ENCODE assay signal across 8 cellular contexts in the genomic region with DNA sequence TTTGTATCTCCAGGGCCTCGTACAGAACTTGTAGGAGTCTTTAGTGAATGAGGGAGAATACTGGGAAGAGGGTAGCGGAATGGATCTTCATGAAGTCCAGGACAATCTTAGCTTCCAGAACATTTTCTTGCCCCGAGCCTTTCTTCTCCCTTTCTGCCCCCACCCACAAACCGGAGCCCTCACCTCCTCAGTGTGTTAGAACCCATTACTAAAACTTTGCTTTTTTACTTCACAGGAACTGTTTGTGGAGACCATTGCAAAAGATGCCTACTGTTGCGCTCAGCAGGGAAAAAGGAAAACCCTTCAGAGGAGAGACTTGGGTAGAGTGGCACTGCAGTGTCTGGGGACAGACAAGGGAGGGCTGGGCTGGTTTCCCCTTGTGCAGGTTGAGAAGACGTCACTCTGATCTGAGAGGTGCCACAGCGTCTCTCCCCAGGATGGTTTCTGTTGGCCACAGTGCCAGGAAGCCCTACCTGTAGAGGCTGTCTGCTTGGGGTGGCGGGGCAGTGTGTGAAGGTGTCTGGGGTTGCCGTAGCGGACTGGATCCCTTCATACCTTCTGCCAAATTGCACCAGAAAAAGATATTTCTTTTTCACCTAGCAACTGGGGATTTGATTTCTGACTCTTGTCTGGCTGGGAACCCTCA. TPM values are rescaled to one million over a fixed set of nuclear protein-coding genes. Genes with fewer than 3 reads are reported as not detected.
A peak's percentile ranks its signal among the peaks of the same experiment; 100 is the strongest.
DNase-seq lines count a peak whose midpoint lies in the region; ATAC-seq and TF ChIP-seq lines count a peak whose summit lies in the region.

No MANE protein-coding gene starts in this region.

- no peaks in the 10 kb centered on the region for H3K9me3 Mint-ChIP-seq in activated naive CD4-positive, alpha-beta T cell treated with anti-CD3 and anti-CD28 coated beads for 36 hours
- peaks cover 1% of the 10 kb centered on the region for H3K9me3 Mint-ChIP-seq in activated naive CD8-positive, alpha-beta T cell treated with anti-CD3 and anti-CD28 coated beads, Interleukin-2, amount 10 ng/mL, durations not matched to agents 7 days and 5 days

- H3K36me3 ChIP-seq in left lung: peaks cover 0 to 8% of the 10 kb centered on the region in 2 donors
- peaks cover 0 to 7% (median 5%) of the 10 kb centered on the region in 3 donors for H3K36me3 ChIP-seq in tibial artery

- peak; percentile 15 for DNase-seq in activated naive CD4-positive, alpha-beta T cell treated with anti-CD3 and anti-CD28 coated beads for 36 hours
- DNase-seq in activated naive CD4-positive, alpha-beta T cell treated with anti-CD3 and anti-CD28 coated beads, Interleukin-2, amount 50 U/mL, for 16 hours: no peak
- DNase-seq in activated naive CD8-positive, alpha-beta T cell treated with anti-CD3 and anti-CD28 coated beads, Interleukin-2, amount 10 ng/mL, durations not matched to agents 7 days and 5 days: peak; percentile 32
- DNase-seq in left lung (peak in 1 of 2 donors; percentile 24), tibial artery (no peak), middle frontal gyrus (ENCODE audit: extremely low spot score, low spot score) (no peak), COLO829 (ENCODE audit: low spot score) (no peak), NCI-H446 (lab: John Stamatoyannopoulos, UW) (no peak)

- H3K4me1 Mint-ChIP-seq in activated naive CD4-positive, alpha-beta T cell treated with anti-CD3 and anti-CD28 coated beads for 36 hours (ENCODE audit: low read depth): peaks cover 57% of the 10 kb centered on the region
- H3K4me1 Mint-ChIP-seq in activated naive CD8-positive, alpha-beta T cell treated with anti-CD3 and anti-CD28 coated beads, Interleukin-2, amount 10 ng/mL, durations not matched to agents 7 days and 5 days: peaks cover 24% of the 10 kb centered on the region

- peak overlapping the region; percentile 63 to 69 for H3K4me3 ChIP-seq in left lung
- peak overlapping the region; percentile 68 to 86 for H3K4me3 ChIP-seq in tibial artery

- no peak for ATAC-seq in activated naive CD8-positive, alpha-beta T cell treated with anti-CD3 and anti-CD28 coated beads, Interleukin-2, amount 10 ng/mL, durations not matched to agents 7 days and 5 days (ENCODE audit: low read depth)
- ATAC-seq in left lung: no peak

- no peaks in the 10 kb centered on the region for H3K27me3 Mint-ChIP-seq in activated naive CD4-positive, alpha-beta T cell treated with anti-CD3 and anti-CD28 coated beads for 36 hours (ENCODE audit: low read depth)
- no peaks in the 10 kb centered on the region for H3K27me3 Mint-ChIP-seq in activated naive CD8-positive, alpha-beta T cell treated with anti-CD3 and anti-CD28 coated beads, Interleukin-2, amount 10 ng/mL, durations not matched to agents 7 days and 5 days

- peaks cover 39% of the 10 kb centered on the region for H3K36me3 Mint-ChIP-seq in activated naive CD4-positive, alpha-beta T cell treated with anti-CD3 and anti-CD28 coated beads for 36 hours (ENCODE audit: low read depth)
- H3K36me3 Mint-ChIP-seq in activated naive CD8-positive, alpha-beta T cell treated with anti-CD3 and anti-CD28 coated beads, Interleukin-2, amount 10 ng/mL, durations not matched to agents 7 days and 5 days: peaks cover 28% of the 10 kb centered on the region

- H3K4me1 ChIP-seq in left lung (peaks cover 0 to 19% of the 10 kb centered on the region in 2 donors), tibial artery (peaks cover 0 to 24% (median 9%) of the 10 kb centered on the region in 4 donors)

- H3K27me3 ChIP-seq in left lung: no peaks in the 10 kb centered on the region
- H3K27me3 ChIP-seq in tibial artery: no peaks in the 10 kb centered on the region

- H3K27ac ChIP-seq in left lung (peak overlapping the region in 1 of 2 donors; percentile 94), tibial artery (peak overlapping the region; percentile 89 to 96)

- intact Hi-C loops in activated naive CD4-positive, alpha-beta T cell treated with anti-CD3 and anti-CD28 coated beads for 36 hours (cut with micrococcal nuclease): loop anchor here (2.0 to 10.0 kb wide), 8 partner anchors 40 to 1727 kb away; a partner anchor contains a TSS
- intact Hi-C loops in left lung (cut with DNase I): no loop called here
- intact Hi-C loops in tibial artery (cut with DNase I; ENCODE audit: low total_unique reads): no loop called here

- POLR2A ChIA-PET in activated naive CD8-positive, alpha-beta T cell treated with anti-CD3 and anti-CD28 coated beads, Interleukin-2, amount 10 ng/mL, durations not matched to agents 7 days and 5 days (lab: Charles Lee): no interaction called here

- TF ChIP-seq CTCF in left lung (IDR thresholded peaks at IDR 0.05): no peak
- TF ChIP-seq CTCF in tibial artery (IDR thresholded peaks at IDR 0.05): no peak

- H3K4me3 Mint-ChIP-seq in activated naive CD4-positive, alpha-beta T cell treated with anti-CD3 and anti-CD28 coated beads for 36 hours: peak overlapping the region; percentile 80
- H3K4me3 Mint-ChIP-seq in activated naive CD8-positive, alpha-beta T cell treated with anti-CD3 and anti-CD28 coated beads, Interleukin-2, amount 10 ng/mL, durations not matched to agents 7 days and 5 days: peak overlapping the region; percentile 81

- peak overlapping the region; percentile 87 for H3K27ac Mint-ChIP-seq in activated naive CD4-positive, alpha-beta T cell treated with anti-CD3 and anti-CD28 coated beads for 36 hours
- peak overlapping the region; percentile 85 for H3K27ac Mint-ChIP-seq in activated naive CD8-positive, alpha-beta T cell treated with anti-CD3 and anti-CD28 coated beads, Interleukin-2, amount 10 ng/mL, durations not matched to agents 7 days and 5 days

- H3K9me3 ChIP-seq in left lung (no peaks in the 10 kb centered on the region), tibial artery (no peaks in the 10 kb centered on the region)

- CTCF ChIA-PET in activated naive CD4-positive, alpha-beta T cell treated with anti-CD3 and anti-CD28 coated beads for 36 hours (lab: Charles Lee): no interaction called here

RNA-seq across cellular contexts. Expression of a gene that starts 0.8 kb away (rescaled TPM):
- total RNA-seq in activated naive CD4-positive, alpha-beta T cell treated with anti-CD3 and anti-CD28 coated beads for 36 hours: 10 to 100 TPM; 69.7 to 76.5 TPM
- total RNA-seq in activated naive CD8-positive, alpha-beta T cell treated with anti-CD3 and anti-CD28 coated beads, Interleukin-2, amount 10 ng/mL, durations not matched to agents 7 days and 5 days: 10 to 100 TPM; 42.5 to 43.8 TPM
- 10 to 100 TPM; 66.9 to 78.0 TPM for total RNA-seq in left lung

Comparison
In these comparisons a context has a peak if more than half of its experiments do, and no peak if none do; other contexts are left out.
1. DNase-seq: peak in activated naive CD4-positive, alpha-beta T cell treated with anti-CD3 and anti-CD28 coated beads for 36 hours (single experiment) and activated naive CD8-positive, alpha-beta T cell treated with anti-CD3 and anti-CD28 coated beads, Interleukin-2, amount 10 ng/mL, durations not matched to agents 7 days and 5 days (single experiment); none in activated naive CD4-positive, alpha-beta T cell treated with anti-CD3 and anti-CD28 coated beads, Interleukin-2, amount 50 U/mL, for 16 hours (single experiment), tibial artery (0 of 2), middle frontal gyrus (single experiment), COLO829 (single experiment) and NCI-H446 (0 of 2).